ENCODE assay signal across 31 cellular contexts in the genomic region with DNA sequence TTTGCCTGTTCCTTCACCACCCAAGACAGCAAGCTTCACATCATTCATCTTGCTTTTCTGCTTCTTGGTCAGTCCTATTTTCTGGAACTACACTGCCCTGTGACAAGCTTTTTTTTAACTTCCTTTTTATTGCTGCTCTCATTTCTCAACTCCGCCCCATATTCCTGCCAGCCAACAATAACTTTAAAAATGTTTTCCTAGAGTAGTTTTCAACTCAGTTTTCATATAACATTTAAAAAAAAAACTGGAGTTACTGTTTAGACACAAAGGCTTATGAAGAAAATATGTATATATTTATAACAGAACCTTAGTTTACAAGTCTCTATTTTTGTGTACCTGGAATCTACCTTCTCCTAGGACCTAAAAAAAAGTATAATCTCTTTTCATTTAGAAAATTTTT. TPM values are rescaled to one million over a fixed set of nuclear protein-coding genes. Genes with fewer than 3 reads are reported as not detected.
"Had no signal": no experiment of that assay in that cellular context is flagged by ENCODE, and none has a peak within 500 bp of the region (broad histone marks: within the 10 kb centered on the region; RNA-seq: fewer than 3 reads in every experiment).

A gene with protein sequence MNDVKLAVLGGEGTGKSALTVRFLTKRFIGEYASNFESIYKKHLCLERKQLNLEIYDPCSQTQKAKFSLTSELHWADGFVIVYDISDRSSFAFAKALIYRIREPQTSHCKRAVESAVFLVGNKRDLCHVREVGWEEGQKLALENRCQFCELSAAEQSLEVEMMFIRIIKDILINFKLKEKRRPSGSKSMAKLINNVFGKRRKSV (minus strand): TSS at position 101 of the 400 bp plus-strand sequence. CDS start 53 bp downstream, at position 48.

- DNase-seq: activated CD4-positive, alpha-beta memory T cell treated with anti-CD3 and anti-CD28 coated beads, Interleukin-2, amount 10 ng/mL, durations not matched to agents 7 days and 5 days; activated CD4-positive, alpha-beta T cell treated with anti-CD3 and anti-CD28 coated beads for 1 hour; activated CD4-positive, alpha-beta T cell treated with anti-CD3 and anti-CD28 coated beads for 4 hours; activated CD4-positive, alpha-beta T cell treated with anti-CD3 and anti-CD28 coated beads, Interleukin-2, amount 10 ng/mL, durations not matched to agents 7 days and 5 days; activated CD4-positive, alpha-beta T cell treated with anti-CD3 and anti-CD28 coated beads, Interleukin-2, amount 50 U/mL, for 4 hours; activated CD8-positive, alpha-beta memory T cell treated with anti-CD3 and anti-CD28 coated beads, Interleukin-2, amount 50 U/mL, for 48 hours; activated gamma-delta T cell; activated naive CD4-positive, alpha-beta T cell; activated naive CD4-positive, alpha-beta T cell treated with anti-CD3 and anti-CD28 coated beads, Interleukin-2, amount 10 ng/mL, durations not matched to agents 7 days and 5 days; activated naive CD8-positive, alpha-beta T cell treated with anti-CD3 and anti-CD28 coated beads, Interleukin-2, amount 10 ng/mL, durations not matched to agents 7 days and 5 days; activated T-cell treated with anti-CD3 and anti-CD28 coated beads for 4 hours; activated T-cell treated with anti-CD3 and anti-CD28 coated beads, Interleukin-2, amount 50 U/mL, for 24 hours; activated T-cell treated with anti-CD3 and anti-CD28 coated beads, Interleukin-2, amount 50 U/mL, for 72 hours; brain microvascular endothelial cell; cortex of kidney; dermis blood vessel endothelial cell; effector CD4-positive, alpha-beta T cell; effector memory CD8-positive, alpha-beta T cell; erythroblast; foreskin keratinocyte; gastrocnemius medialis; T-helper 2 cell had no signal

- H3K27me3 ChIP-seq: brain microvascular endothelial cell, esophagus muscularis mucosa, foreskin keratinocyte, gastrocnemius medialis had no signal

- H3K9me3 ChIP-seq: esophagus muscularis mucosa, gastrocnemius medialis had no signal

- H3K36me3 ChIP-seq: brain microvascular endothelial cell, esophagus muscularis mucosa, gastrocnemius medialis had no signal

- H3K4me1 ChIP-seq: esophagus muscularis mucosa, foreskin keratinocyte, gastrocnemius medialis had no signal

- H3K4me3 ChIP-seq: esophagus muscularis mucosa had no signal

- ATAC-seq: activated naive CD4-positive, alpha-beta T cell treated with anti-CD3 and anti-CD28 coated beads, Interleukin-2, amount 50 U/mL, for 72 hours; activated T-cell treated with anti-CD3 and anti-CD28 coated beads, Interleukin-2, amount 50 U/mL, for 72 hours; effector memory CD8-positive, alpha-beta T cell; foreskin keratinocyte; gastrocnemius medialis; WTC11 had no signal

- FAIRE-seq: astrocyte, bronchial epithelial cell, TTC549 had no signal

- H3K27ac ChIP-seq: brain microvascular endothelial cell, esophagus muscularis mucosa, foreskin keratinocyte, gastrocnemius medialis, VCaP had no signal

RNA-seq across cellular contexts. Expression of the gene that starts here (rescaled TPM):
- total RNA-seq: activated CD4-positive, alpha-beta memory T cell treated with anti-CD3 and anti-CD28 coated beads, Interleukin-2, amount 10 ng/mL, durations not matched to agents 7 days and 5 days; activated CD4-positive, alpha-beta T cell treated with anti-CD3 and anti-CD28 coated beads, Interleukin-2, amount 10 ng/mL, durations not matched to agents 7 days and 5 days; activated naive CD4-positive, alpha-beta T cell treated with anti-CD3 and anti-CD28 coated beads, Interleukin-2, amount 50 U/mL, for 72 hours; activated naive CD8-positive, alpha-beta T cell treated with anti-CD3 and anti-CD28 coated beads, Interleukin-2, amount 10 ng/mL, durations not matched to agents 7 days and 5 days; activated T-cell treated with anti-CD3 and anti-CD28 coated beads, Interleukin-2, amount 50 U/mL, for 72 hours; astrocyte; bronchial epithelial cell; foreskin keratinocyte; glomerular endothelial cell; T-helper 1 cell treated with Interleukin-12 subunit alpha and Interleukin-12 subunit beta and Interleukin-4 antibody, amounts not matched to agents 30 ng/mL and 1 ng/mL, for 36 hours; WTC11 had no signal
- polyA plus RNA-seq: foreskin keratinocyte had no signal
